1 cellular context compared by ENCODE assay signal in the genomic region with DNA sequence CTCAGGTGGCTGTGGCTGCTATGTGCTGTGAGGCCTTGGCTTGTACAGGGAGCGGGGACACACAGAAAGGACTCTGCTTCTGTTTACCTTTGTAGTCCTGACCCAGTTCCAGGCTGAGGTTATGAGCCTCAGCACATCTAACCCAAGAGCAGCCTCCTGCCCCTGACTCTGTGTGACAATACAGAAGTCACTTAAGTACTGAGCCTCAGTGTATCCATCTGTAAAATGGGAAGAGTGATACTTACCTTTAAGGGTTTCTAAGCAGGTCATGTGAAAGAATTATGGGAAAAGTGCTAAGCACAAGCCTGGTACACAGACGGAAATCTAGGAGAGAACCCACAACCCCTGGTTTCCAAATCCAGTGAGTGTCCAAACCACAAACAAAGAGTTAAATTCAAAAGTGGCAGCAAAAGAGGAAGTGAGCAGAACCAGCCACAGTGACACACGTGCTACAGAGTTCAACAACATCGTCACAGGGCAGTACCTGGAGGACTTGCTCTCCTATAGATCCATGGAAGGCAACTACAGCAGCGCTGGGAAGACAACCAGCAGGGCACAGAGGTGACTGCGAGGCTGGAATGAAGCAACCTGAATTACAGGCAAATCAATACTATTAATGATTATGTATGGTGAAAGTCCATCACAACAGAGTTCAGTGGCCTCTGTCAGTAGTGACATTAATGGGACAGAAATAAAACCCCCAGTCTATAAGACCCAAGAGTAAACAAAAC.
TF ChIP-seq lines count a peak whose summit lies in the region.

No MANE protein-coding gene starts in this region.

TF ChIP-seq in GM12878, 131 proteins besides CTCF, POLR2A, EP300 and RAD21 (continued from another document):
- TF ChIP-seq, protein P1, sequence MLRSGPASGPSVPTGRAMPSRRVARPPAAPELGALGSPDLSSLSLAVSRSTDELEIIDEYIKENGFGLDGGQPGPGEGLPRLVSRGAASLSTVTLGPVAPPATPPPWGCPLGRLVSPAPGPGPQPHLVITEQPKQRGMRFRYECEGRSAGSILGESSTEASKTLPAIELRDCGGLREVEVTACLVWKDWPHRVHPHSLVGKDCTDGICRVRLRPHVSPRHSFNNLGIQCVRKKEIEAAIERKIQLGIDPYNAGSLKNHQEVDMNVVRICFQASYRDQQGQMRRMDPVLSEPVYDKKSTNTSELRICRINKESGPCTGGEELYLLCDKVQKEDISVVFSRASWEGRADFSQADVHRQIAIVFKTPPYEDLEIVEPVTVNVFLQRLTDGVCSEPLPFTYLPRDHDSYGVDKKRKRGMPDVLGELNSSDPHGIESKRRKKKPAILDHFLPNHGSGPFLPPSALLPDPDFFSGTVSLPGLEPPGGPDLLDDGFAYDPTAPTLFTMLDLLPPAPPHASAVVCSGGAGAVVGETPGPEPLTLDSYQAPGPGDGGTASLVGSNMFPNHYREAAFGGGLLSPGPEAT (IDR thresholded peaks at IDR 0.05; ENCODE audit: low read depth), result peak; percentile 89
- TF ChIP-seq ZNF217 (IDR thresholded peaks at IDR 0.05) (peak; percentile 95), IKZF1 (conservative IDR thresholded peaks at IDR 0.05) (peak; percentile 95), GABPA (IDR thresholded peaks at IDR 0.05; ENCODE audit: low read depth) (no peak), PAX5 (IDR thresholded peaks at IDR 0.05; ENCODE audit: borderline replicate concordance, low read depth, low read length) (peak; percentile 59; the same call in 1 of the 2 replicates), NR2F1 (conservative IDR thresholded peaks at IDR 0.05) (peak; percentile 75; the same call in 1 of the 2 replicates), HDAC2 (IDR thresholded peaks at IDR 0.05) (0 out of 2 replicates have a peak, but pooled peaks have one; percentile 64), IRF4 (IDR thresholded peaks at IDR 0.05; ENCODE audit: low read depth, low read length) (peak; percentile 96), RCOR1 (conservative IDR thresholded peaks at IDR 0.05; ENCODE audit: low read depth, low read length) (0 out of 2 replicates have a peak, but pooled peaks have one; percentile 83), SUZ12 (IDR thresholded peaks at IDR 0.05; ENCODE audit: unreplicated experiment) (no peak), YBX1 (IDR thresholded peaks at IDR 0.05) (no peak), CREB1 (IDR thresholded peaks at IDR 0.05; ENCODE audit: low read depth) (0 out of 2 replicates have a peak, but pooled peaks have one; percentile 37), EED (IDR thresholded peaks at IDR 0.05; ENCODE audit: low read depth) (peak; percentile 95), NFIC (IDR thresholded peaks at IDR 0.05; ENCODE audit: low read depth, low read length) (peak; percentile 63), LARP7 (IDR thresholded peaks at IDR 0.05) (no peak), RAD51 (IDR thresholded peaks at IDR 0.05) (peak; percentile 64; the same call in 1 of the 2 replicates), ZNF24 (IDR thresholded peaks at IDR 0.05) (no peak), FOXM1 (IDR thresholded peaks at IDR 0.05; ENCODE audit: low read depth, low read length) (peak; percentile 68; the same call in 1 of the 2 replicates), SMARCA5 (IDR thresholded peaks at IDR 0.05) (peak; percentile 75; the same call in 1 of the 2 replicates), BACH1 (IDR thresholded peaks at IDR 0.05; ENCODE audit: borderline replicate concordance) (0 out of 2 replicates have a peak, but pooled peaks have one; percentile 33), CBX3 (IDR thresholded peaks at IDR 0.05; ENCODE audit: borderline replicate concordance, low read depth) (no peak), ATF7 (IDR thresholded peaks at IDR 0.05; ENCODE audit: low read depth) (peak; percentile 24; the same call in 1 of the 2 replicates), ZZZ3 (IDR thresholded peaks at IDR 0.05; ENCODE audit: control insufficient read depth, insufficient read length, low read depth) (no peak), CREM (IDR thresholded peaks at IDR 0.05; ENCODE audit: low read depth) (0 out of 2 replicates have a peak, but pooled peaks have one; percentile 20)
- TF ChIP-seq, protein P2, sequence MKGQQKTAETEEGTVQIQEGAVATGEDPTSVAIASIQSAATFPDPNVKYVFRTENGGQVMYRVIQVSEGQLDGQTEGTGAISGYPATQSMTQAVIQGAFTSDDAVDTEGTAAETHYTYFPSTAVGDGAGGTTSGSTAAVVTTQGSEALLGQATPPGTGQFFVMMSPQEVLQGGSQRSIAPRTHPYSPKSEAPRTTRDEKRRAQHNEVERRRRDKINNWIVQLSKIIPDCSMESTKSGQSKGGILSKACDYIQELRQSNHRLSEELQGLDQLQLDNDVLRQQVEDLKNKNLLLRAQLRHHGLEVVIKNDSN (IDR thresholded peaks at IDR 0.05; ENCODE audit: borderline replicate concordance, extremely low read length, insufficient read depth, low read depth, low read length), result no peak
